ENCODE assay signal across 8 cellular contexts in the genomic region with DNA sequence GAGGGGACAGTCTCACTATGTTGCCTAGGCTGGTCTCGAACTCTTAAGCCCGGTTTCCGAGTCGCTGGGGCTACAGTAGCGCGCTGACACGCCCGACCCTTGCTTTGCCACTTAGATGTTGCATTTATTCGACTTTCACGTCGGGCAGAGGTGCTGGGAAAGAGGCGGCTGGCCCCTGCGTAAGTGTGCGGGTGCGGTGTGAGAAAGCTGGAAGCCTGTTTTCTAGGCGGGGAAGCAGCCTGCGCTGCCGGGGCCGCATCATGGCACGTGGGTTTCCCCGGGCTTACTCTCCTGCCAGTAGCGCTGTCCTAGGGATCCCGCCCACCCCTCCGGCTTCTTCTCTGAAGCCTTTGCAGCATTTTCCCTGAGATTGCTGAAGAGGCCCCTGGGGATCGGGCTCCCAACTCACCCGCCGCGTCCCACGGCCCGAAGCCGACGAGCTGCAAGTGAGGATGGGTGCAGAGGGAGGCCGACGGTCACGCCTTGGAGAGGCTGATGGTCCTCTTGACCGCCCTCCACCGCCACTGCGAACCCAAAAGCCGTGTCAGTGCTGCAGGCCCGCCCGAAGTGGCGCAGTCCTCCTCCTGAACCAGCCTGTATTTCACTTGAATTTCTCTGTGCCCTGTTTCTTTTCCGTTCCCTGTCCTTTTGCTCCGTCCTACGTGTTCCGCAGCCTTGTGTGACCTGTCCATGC. TPM values are rescaled to one million over a fixed set of nuclear protein-coding genes. Genes with fewer than 3 reads are reported as not detected.
A peak's percentile ranks its signal among the peaks of the same experiment; 100 is the strongest.
DNase-seq lines count a peak whose midpoint lies in the region; ATAC-seq and TF ChIP-seq lines count a peak whose summit lies in the region.

No MANE protein-coding gene starts in this region.

- H3K9me3 ChIP-seq in WERI-Rb-1 (ENCODE audit: severe bottlenecking) (no peaks in the 10 kb centered on the region), ectodermal cell (ENCODE audit: control insufficient read depth, low read length) (no peaks in the 10 kb centered on the region), mononuclear cell (ENCODE audit: low read depth, low read length) (no peaks in the 10 kb centered on the region)

- WGBS in ectodermal cell, 2 experiments, result 1 to 2% methylated on average over 46 of the region's 46 CpGs

- no peaks in the 10 kb centered on the region for H3K27me3 ChIP-seq in WERI-Rb-1 (ENCODE audit: insufficient read depth, low read depth, severe bottlenecking)
- H3K27me3 ChIP-seq in ectodermal cell (ENCODE audit: control insufficient read depth, insufficient read depth, low read length, poor library complexity, severe bottlenecking), result peaks cover 38% of the 10 kb centered on the region
- H3K27me3 ChIP-seq in mononuclear cell (ENCODE audit: insufficient read depth, low read length), result peaks cover 3% of the 10 kb centered on the region

- DNase-seq in EH (ENCODE audit: low read depth), result peak; percentile 66
- DNase-seq in WERI-Rb-1, result peak; percentile 46
- DNase-seq in NOMO-1 (lab: John Stamatoyannopoulos, UW; ENCODE audit: unreplicated experiment in 2 of 2), result no peak
- DNase-seq in NCI-H2081 treated with DMSO at 0.1 percent for 48 hours (lab: John Stamatoyannopoulos, UW), result no peak

- TF ChIP-seq CTCF in WERI-Rb-1 (IDR thresholded peaks at IDR 0.05; ENCODE audit: low read depth, low read length), result no peak

- H3K36me3 ChIP-seq in WERI-Rb-1 (no peaks in the 10 kb centered on the region), ectodermal cell (ENCODE audit: control insufficient read depth, insufficient read depth, low read length) (no peaks in the 10 kb centered on the region)

- H3K4me1 ChIP-seq in ectodermal cell (ENCODE audit: control insufficient read depth, insufficient read depth, low read length), result no peaks in the 10 kb centered on the region
- H3K4me1 ChIP-seq in mononuclear cell (ENCODE audit: insufficient read depth, low read length), result peaks cover 43% of the 10 kb centered on the region

- H3K27ac ChIP-seq in WERI-Rb-1 (no peak overlapping the region), ectodermal cell (ENCODE audit: insufficient read depth, low read depth, low read length, poor library complexity, severe bottlenecking) (no peak overlapping the region), temporal lobe (ENCODE audit: low read depth, low read length) (peak overlapping the region; percentile 9)

- peak; percentile 14 for ATAC-seq in HG03064 (IDR thresholded peaks at IDR 0.05; ENCODE audit: low read depth, unreplicated experiment)

- H3K4me3 ChIP-seq in WERI-Rb-1 (ENCODE audit: low read depth, low read length), result peak overlapping the region; percentile 54
- peak overlapping the region; percentile 42 for H3K4me3 ChIP-seq in ectodermal cell (ENCODE audit: insufficient read depth, low read depth, low read length)
- peak overlapping the region; percentile 39 for H3K4me3 ChIP-seq in mononuclear cell (ENCODE audit: low read length)

RNA-seq across cellular contexts. Expression of a gene that starts 5.8 kb away (rescaled TPM):
- polyA plus RNA-seq in ectodermal cell (2013, experiment 1 of 4), result 34.7 TPM
- 33.6 TPM for polyA plus RNA-seq in ectodermal cell (2013, experiment 2 of 4)
- 24.6 TPM for polyA plus RNA-seq in ectodermal cell (2013, experiment 3 of 4)
- 32.7 TPM for polyA plus RNA-seq in ectodermal cell (2013, experiment 4 of 4)
- 6.1 TPM for total RNA-seq in mononuclear cell
- 10.3 TPM for total RNA-seq in temporal lobe

RNA-seq across cellular contexts. Expression of a gene that starts 12.3 kb away (rescaled TPM):
- not detected for polyA plus RNA-seq in ectodermal cell (2013, experiment 1 of 4)
- not detected for polyA plus RNA-seq in ectodermal cell (2013, experiment 2 of 4)
- polyA plus RNA-seq in ectodermal cell (2013, experiment 3 of 4), result not detected
- polyA plus RNA-seq in ectodermal cell (2013, experiment 4 of 4), result not detected
- total RNA-seq in mononuclear cell, result 1.9 TPM
- total RNA-seq in temporal lobe, result 1.7 TPM

RNA-seq across cellular contexts. Expression of a gene that starts 26.4 kb away (rescaled TPM):
- polyA plus RNA-seq in ectodermal cell (2013, experiment 1 of 4), result 2,522 TPM
- 2,564 TPM for polyA plus RNA-seq in ectodermal cell (2013, experiment 2 of 4)
- polyA plus RNA-seq in ectodermal cell (2013, experiment 3 of 4), result 2,558 TPM
- 2,793 TPM for polyA plus RNA-seq in ectodermal cell (2013, experiment 4 of 4)
- total RNA-seq in mononuclear cell (5,375 TPM), temporal lobe (1,272 TPM)

RNA-seq across cellular contexts. Expression of a gene that starts 43.7 kb away (rescaled TPM):
- polyA plus RNA-seq in ectodermal cell (2013, experiment 1 of 4), result 7.6 TPM
- 8.3 TPM for polyA plus RNA-seq in ectodermal cell (2013, experiment 2 of 4)
- polyA plus RNA-seq in ectodermal cell (2013, experiment 3 of 4), result 8.0 TPM
- 7.6 TPM for polyA plus RNA-seq in ectodermal cell (2013, experiment 4 of 4)
- total RNA-seq in mononuclear cell (17.5 TPM), temporal lobe (9.8 TPM)

Comparison
In these comparisons a context has a peak if more than half of its experiments do, and no peak if none do; other contexts are left out.
1. DNase-seq: peak in EH (single experiment) and WERI-Rb-1 (single experiment); none in NOMO-1 (0 of 2) and NCI-H2081 treated with DMSO at 0.1 percent for 48 hours (single experiment).
2. Peak in every context shown above with its lines, with median percentiles within 50 percentile points of each other: H3K4me3 ChIP-seq.